In the genomic region with DNA sequence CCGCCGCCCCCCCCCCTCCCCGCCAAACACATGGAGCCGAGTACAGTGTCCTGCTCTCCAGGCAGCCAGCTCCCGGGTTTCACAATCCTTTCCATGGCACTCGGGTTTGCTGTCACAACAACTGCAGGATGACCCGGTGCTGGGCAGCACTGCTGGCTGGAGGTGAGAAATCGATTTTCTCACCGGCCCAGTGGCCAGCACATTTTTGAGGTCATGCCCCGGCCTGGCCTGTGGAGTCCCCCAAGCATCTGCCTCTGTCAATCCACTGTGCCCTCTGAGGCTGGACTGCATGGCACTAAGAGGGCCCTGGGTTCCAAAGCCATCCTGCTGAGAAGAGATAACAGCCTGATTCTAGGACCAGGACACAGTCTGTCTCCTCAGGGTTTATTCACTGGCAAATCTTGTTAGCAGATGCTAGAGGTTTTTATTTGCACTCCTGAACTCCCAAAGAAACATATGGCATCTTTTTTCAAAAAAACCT, we compare ENCODE assay signal across 1 cellular context.
A peak's percentile ranks its signal among the peaks of the same experiment; 100 is the strongest.
TF ChIP-seq lines count a peak whose summit lies in the region.

No MANE protein-coding gene starts in this region.

TF ChIP-seq in HepG2, 621 proteins besides CTCF, POLR2A, EP300 and RAD21 (continued from another document and continues in another):
- TF ChIP-seq PCBP2 (optimal IDR thresholded peaks at IDR 0.05; ENCODE audit: low read depth, low read length, poor library complexity, severe bottlenecking) (no peak), NFE2L1 (CRISPR knock-in tag; IDR thresholded peaks at IDR 0.05; ENCODE audit: borderline replicate concordance) (no peak), JUN (CRISPR knock-in tag; IDR thresholded peaks at IDR 0.05) (no peak), ZIK1 (CRISPR knock-in tag; IDR thresholded peaks at IDR 0.05; ENCODE audit: borderline replicate concordance, low read depth) (no peak), ZEB1 (IDR thresholded peaks at IDR 0.05; ENCODE audit: insufficient replicate concordance, low read depth) (no peak), ZNF75D (CRISPR knock-in tag; IDR thresholded peaks at IDR 0.05; ENCODE audit: borderline replicate concordance) (no peak), MTERF4 (CRISPR knock-in tag; IDR thresholded peaks at IDR 0.05) (no peak), KAT7 (CRISPR knock-in tag; IDR thresholded peaks at IDR 0.05; ENCODE audit: borderline replicate concordance) (no peak), ZNF800 (CRISPR knock-in tag; IDR thresholded peaks at IDR 0.05) (no peak), FOXC1 (CRISPR knock-in tag; IDR thresholded peaks at IDR 0.05; ENCODE audit: borderline replicate concordance) (no peak), TEAD2 (CRISPR knock-in tag; IDR thresholded peaks at IDR 0.05) (no peak), ZNF790 (CRISPR knock-in tag; IDR thresholded peaks at IDR 0.05; ENCODE audit: borderline replicate concordance) (no peak), ZBTB7A (CRISPR knock-in tag; IDR thresholded peaks at IDR 0.05) (no peak), ZBTB38 (CRISPR knock-in tag; IDR thresholded peaks at IDR 0.05) (0 out of 2 replicates have a peak, but pooled peaks have one; percentile 31), GPN1 (CRISPR knock-in tag; IDR thresholded peaks at IDR 0.05; ENCODE audit: borderline replicate concordance) (no peak), ZNF776 (CRISPR knock-in tag; IDR thresholded peaks at IDR 0.05) (no peak), ZNF260 (CRISPR knock-in tag; IDR thresholded peaks at IDR 0.05; ENCODE audit: borderline replicate concordance, low read depth) (no peak), ZNF3 (CRISPR knock-in tag; IDR thresholded peaks at IDR 0.05) (no peak), FIP1L1 (IDR thresholded peaks at IDR 0.05; ENCODE audit: borderline replicate concordance, insufficient read depth, low read depth, low read length) (no peak), ZNF557 (CRISPR knock-in tag; IDR thresholded peaks at IDR 0.05) (no peak), HNF1A (IDR thresholded peaks at IDR 0.05; ENCODE audit: low read depth) (no peak), HNF1A (CRISPR knock-in tag; IDR thresholded peaks at IDR 0.05; ENCODE audit: borderline replicate concordance) (no peak), SRF (IDR thresholded peaks at IDR 0.05; ENCODE audit: low read depth, low read length) (no peak), GZF1 (CRISPR knock-in tag; IDR thresholded peaks at IDR 0.05) (no peak), ARNT2 (CRISPR knock-in tag; IDR thresholded peaks at IDR 0.05; ENCODE audit: low read depth) (no peak), CSRNP2 (CRISPR knock-in tag; conservative IDR thresholded peaks at IDR 0.05; ENCODE audit: low read depth) (no peak), CENPT (CRISPR knock-in tag; IDR thresholded peaks at IDR 0.05; ENCODE audit: low read depth) (no peak)
- TF ChIP-seq, protein P1, sequence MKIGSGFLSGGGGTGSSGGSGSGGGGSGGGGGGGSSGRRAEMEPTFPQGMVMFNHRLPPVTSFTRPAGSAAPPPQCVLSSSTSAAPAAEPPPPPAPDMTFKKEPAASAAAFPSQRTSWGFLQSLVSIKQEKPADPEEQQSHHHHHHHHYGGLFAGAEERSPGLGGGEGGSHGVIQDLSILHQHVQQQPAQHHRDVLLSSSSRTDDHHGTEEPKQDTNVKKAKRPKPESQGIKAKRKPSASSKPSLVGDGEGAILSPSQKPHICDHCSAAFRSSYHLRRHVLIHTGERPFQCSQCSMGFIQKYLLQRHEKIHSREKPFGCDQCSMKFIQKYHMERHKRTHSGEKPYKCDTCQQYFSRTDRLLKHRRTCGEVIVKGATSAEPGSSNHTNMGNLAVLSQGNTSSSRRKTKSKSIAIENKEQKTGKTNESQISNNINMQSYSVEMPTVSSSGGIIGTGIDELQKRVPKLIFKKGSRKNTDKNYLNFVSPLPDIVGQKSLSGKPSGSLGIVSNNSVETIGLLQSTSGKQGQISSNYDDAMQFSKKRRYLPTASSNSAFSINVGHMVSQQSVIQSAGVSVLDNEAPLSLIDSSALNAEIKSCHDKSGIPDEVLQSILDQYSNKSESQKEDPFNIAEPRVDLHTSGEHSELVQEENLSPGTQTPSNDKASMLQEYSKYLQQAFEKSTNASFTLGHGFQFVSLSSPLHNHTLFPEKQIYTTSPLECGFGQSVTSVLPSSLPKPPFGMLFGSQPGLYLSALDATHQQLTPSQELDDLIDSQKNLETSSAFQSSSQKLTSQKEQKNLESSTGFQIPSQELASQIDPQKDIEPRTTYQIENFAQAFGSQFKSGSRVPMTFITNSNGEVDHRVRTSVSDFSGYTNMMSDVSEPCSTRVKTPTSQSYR (CRISPR knock-in tag; IDR thresholded peaks at IDR 0.05; ENCODE audit: borderline replicate concordance), result peak; percentile 50; the same call in 1 of the 2 replicates
- TF ChIP-seq, protein P2, sequence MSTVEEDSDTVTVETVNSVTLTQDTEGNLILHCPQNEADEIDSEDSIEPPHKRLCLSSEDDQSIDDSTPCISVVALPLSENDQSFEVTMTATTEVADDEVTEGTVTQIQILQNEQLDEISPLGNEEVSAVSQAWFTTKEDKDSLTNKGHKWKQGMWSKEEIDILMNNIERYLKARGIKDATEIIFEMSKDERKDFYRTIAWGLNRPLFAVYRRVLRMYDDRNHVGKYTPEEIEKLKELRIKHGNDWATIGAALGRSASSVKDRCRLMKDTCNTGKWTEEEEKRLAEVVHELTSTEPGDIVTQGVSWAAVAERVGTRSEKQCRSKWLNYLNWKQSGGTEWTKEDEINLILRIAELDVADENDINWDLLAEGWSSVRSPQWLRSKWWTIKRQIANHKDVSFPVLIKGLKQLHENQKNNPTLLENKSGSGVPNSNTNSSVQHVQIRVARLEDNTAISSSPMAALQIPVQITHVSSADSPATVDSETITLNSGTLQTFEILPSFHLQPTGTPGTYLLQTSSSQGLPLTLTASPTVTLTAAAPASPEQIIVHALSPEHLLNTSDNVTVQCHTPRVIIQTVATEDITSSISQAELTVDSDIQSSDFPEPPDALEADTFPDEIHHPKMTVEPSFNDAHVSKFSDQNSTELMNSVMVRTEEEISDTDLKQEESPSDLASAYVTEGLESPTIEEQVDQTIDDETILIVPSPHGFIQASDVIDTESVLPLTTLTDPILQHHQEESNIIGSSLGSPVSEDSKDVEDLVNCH (CRISPR knock-in tag; IDR thresholded peaks at IDR 0.05), result no peak
- TF ChIP-seq, protein P3, sequence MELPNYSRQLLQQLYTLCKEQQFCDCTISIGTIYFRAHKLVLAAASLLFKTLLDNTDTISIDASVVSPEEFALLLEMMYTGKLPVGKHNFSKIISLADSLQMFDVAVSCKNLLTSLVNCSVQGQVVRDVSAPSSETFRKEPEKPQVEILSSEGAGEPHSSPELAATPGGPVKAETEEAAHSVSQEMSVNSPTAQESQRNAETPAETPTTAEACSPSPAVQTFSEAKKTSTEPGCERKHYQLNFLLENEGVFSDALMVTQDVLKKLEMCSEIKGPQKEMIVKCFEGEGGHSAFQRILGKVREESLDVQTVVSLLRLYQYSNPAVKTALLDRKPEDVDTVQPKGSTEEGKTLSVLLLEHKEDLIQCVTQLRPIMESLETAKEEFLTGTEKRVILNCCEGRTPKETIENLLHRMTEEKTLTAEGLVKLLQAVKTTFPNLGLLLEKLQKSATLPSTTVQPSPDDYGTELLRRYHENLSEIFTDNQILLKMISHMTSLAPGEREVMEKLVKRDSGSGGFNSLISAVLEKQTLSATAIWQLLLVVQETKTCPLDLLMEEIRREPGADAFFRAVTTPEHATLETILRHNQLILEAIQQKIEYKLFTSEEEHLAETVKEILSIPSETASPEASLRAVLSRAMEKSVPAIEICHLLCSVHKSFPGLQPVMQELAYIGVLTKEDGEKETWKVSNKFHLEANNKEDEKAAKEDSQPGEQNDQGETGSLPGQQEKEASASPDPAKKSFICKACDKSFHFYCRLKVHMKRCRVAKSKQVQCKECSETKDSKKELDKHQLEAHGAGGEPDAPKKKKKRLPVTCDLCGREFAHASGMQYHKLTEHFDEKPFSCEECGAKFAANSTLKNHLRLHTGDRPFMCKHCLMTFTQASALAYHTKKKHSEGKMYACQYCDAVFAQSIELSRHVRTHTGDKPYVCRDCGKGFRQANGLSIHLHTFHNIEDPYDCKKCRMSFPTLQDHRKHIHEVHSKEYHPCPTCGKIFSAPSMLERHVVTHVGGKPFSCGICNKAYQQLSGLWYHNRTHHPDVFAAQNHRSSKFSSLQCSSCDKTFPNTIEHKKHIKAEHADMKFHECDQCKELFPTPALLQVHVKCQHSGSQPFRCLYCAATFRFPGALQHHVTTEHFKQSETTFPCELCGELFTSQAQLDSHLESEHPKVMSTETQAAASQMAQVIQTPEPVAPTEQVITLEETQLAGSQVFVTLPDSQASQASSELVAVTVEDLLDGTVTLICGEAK (IDR thresholded peaks at IDR 0.05), result no peak
- TF ChIP-seq, protein P3 (CRISPR knock-in tag; IDR thresholded peaks at IDR 0.05), result 0 out of 2 replicates have a peak, but pooled peaks have one; percentile 41
